ENCODE assay signal across 32 cellular contexts in the genomic region with DNA sequence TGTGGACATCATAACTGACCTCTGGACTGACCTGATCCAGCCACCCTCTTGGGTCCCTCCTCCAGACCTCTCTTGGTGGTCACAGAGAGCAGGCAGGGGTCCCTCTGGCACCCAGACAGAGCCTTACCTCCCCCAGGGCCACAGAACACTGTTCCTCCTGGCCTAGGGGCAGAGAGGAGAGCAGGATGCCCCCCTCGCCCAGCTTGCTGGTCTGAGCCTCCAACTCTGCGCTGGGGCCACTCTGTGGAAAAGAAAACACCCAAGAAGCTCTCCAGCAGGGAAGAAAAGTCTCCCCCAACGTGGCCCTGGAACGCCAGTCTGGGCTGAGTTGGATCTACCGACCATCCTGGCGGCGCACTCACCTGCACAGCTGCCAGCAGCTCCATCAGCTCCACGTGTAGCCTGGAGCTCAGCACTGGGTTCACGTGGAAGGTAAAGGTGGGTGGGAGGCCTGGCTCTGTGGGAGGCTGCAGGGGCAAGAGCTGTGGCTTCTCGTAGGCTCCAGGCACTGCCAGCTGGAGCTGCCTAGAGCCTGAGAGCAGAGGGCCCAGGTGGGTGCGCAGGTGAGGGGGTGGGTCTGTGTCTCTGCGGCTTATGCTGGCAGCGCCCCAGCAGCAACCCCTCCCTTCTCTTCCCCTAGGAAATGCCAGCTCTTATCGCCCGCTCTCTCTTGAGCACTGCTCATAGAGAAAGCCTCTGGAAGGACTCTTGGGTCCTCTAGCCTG. TPM values are rescaled to one million over a fixed set of nuclear protein-coding genes. Genes with fewer than 3 reads are reported as not detected.
A peak's percentile ranks its signal among the peaks of the same experiment; 100 is the strongest.
DNase-seq lines count a peak whose midpoint lies in the region; ATAC-seq and TF ChIP-seq lines count a peak whose summit lies in the region.
"Had no signal": no experiment of that assay in that cellular context is flagged by ENCODE, and none has a peak within 500 bp of the region (broad histone marks: within the 10 kb centered on the region; RNA-seq: fewer than 3 reads in every experiment).

No MANE protein-coding gene starts in this region.

- TF ChIP-seq CTCF in dorsolateral prefrontal cortex (IDR thresholded peaks at IDR 0.05 in 54 of 56, conservative IDR thresholded peaks at IDR 0.05 in 2 of 56; ENCODE audit: low read depth in 1 of 56, partially characterized antibody in 56 of 56), result no peak

- intact Hi-C loops in cardiac septum (cut with DNase I), result no loop called here
- intact Hi-C loops in left cardiac atrium (cut with DNase I), result no loop called here
- intact Hi-C loops in dorsolateral prefrontal cortex (cut with DNase I), result no loop called here

- H3K27me3 ChIP-seq in dorsolateral prefrontal cortex, result no peaks in the 10 kb centered on the region
- H3K27me3 ChIP-seq: transverse colon had no signal

- no peak overlapping the region for H3K4me3 ChIP-seq in dorsolateral prefrontal cortex
- H3K4me3 ChIP-seq: esophagus muscularis mucosa, left ventricle myocardium inferior, SK-N-MC, skin epidermis, transverse colon had no signal

- H3K27ac ChIP-seq in dorsolateral prefrontal cortex, result no peak overlapping the region
- H3K27ac ChIP-seq: esophagus muscularis mucosa, SK-N-MC, transverse colon had no signal

- DNase-seq in cardiac septum (ENCODE audit: low spot score) (peak; percentile 43), left cardiac atrium (no peak), dorsolateral prefrontal cortex (peak in 6 of 10 donors; percentile 12 to 32 (median 21)), mesenteric fat pad (ENCODE audit: low spot score) (peak; percentile 69), SK-N-DZ (ENCODE audit: low spot score) (no peak), NCI-H2081 (lab: John Stamatoyannopoulos, UW) (no peak), Ammon's horn (ENCODE audit: low spot score) (no peak)
- DNase-seq: activated CD4-positive, CD25-positive, alpha-beta regulatory T cell; activated CD8-positive, alpha-beta memory T cell treated with anti-CD3 and anti-CD28 coated beads, Interleukin-2, amount 10 ng/mL, durations not matched to agents 7 days and 5 days; activated naive CD4-positive, alpha-beta T cell treated with Interleukin-2 at 50 U/mL for 16 hours; activated T-cell treated with anti-CD3 and anti-CD28 coated beads, Interleukin-2, amount 50 U/mL, for 48 hours; amygdala; C1 segment of cervical spinal cord; Calu3; foreskin melanocyte; hippocampal formation; Kasumi-1; left ventricle myocardium inferior; midbrain; naive thymus-derived CD4-positive, alpha-beta T cell; NCI-H1694; NCI-H2227 treated with DMSO at 0.1 percent for 48 hours; NCI-H526 treated with DMSO at 0.1 percent for 48 hours; occipital lobe; stimulated activated CD8-positive, alpha-beta memory T cell treated with anti-CD3 and anti-CD28 coated beads, Interleukin-4, amount 100 ng/mL, for 48 hours; transverse colon had no signal

- no peak for ATAC-seq in left cardiac atrium
- ATAC-seq: activated CD8-positive, alpha-beta memory T cell treated with anti-CD3 and anti-CD28 coated beads, Interleukin-2, amount 10 ng/mL, durations not matched to agents 7 days and 5 days; naive thymus-derived CD4-positive, alpha-beta T cell had no signal

RNA-seq across cellular contexts. Expression of a gene that starts 6.0 kb away (rescaled TPM):
- total RNA-seq in cardiac septum, result 0.48 TPM
- total RNA-seq in left cardiac atrium, result 1 to 10 TPM in 1 of 2 donors, not detected in 1; 1.5 TPM
- under 1 TPM in 2 of 120 experiments, not detected in 118; 0.10 to 0.31 TPM for total RNA-seq in dorsolateral prefrontal cortex
- not detected for total RNA-seq in mesenteric fat pad
- not detected in 2 replicates for polyA plus RNA-seq in SK-N-DZ (2014; cell fraction: cytosol; rRNA removed)
- polyA plus RNA-seq in SK-N-DZ (2014; cell fraction: nucleus; rRNA removed), result not detected in 2 replicates
- total RNA-seq: activated CD8-positive, alpha-beta memory T cell treated with anti-CD3 and anti-CD28 coated beads, Interleukin-2, amount 10 ng/mL, durations not matched to agents 7 days and 5 days; Daoy; naive thymus-derived CD4-positive, alpha-beta T cell; occipital lobe; T-helper 1 cell treated with Interleukin-12 subunit alpha and Interleukin-12 subunit beta and Interleukin-4 antibody, amounts not matched to agents 30 ng/mL and 1 ng/mL, for 36 hours had no signal
- polyA plus RNA-seq: naive thymus-derived CD4-positive, alpha-beta T cell had no signal

RNA-seq across cellular contexts. Expression of a gene that starts 56.0 kb away (rescaled TPM):
- not detected for total RNA-seq in cardiac septum
- total RNA-seq in left cardiac atrium, result not detected
- 1 to 10 TPM in 3 of 120 experiments, under 1 TPM in 97, not detected in 20; 0.07 to 1.4 (median 0.32) TPM for total RNA-seq in dorsolateral prefrontal cortex
- not detected for total RNA-seq in mesenteric fat pad
- not detected in 2 replicates for polyA plus RNA-seq in SK-N-DZ (2014; cell fraction: cytosol; rRNA removed)
- polyA plus RNA-seq in SK-N-DZ (2014; cell fraction: nucleus; rRNA removed), result not detected in 2 replicates
- total RNA-seq: activated CD8-positive, alpha-beta memory T cell treated with anti-CD3 and anti-CD28 coated beads, Interleukin-2, amount 10 ng/mL, durations not matched to agents 7 days and 5 days; Calu3; Daoy; esophagus muscularis mucosa; left ventricle myocardium inferior; naive thymus-derived CD4-positive, alpha-beta T cell; occipital lobe; renal cortical epithelial cell; T-helper 1 cell treated with Interleukin-12 subunit alpha and Interleukin-12 subunit beta and Interleukin-4 antibody, amounts not matched to agents 30 ng/mL and 1 ng/mL, for 36 hours had no signal
- polyA plus RNA-seq: naive thymus-derived CD4-positive, alpha-beta T cell had no signal

RNA-seq across cellular contexts. Expression of a gene that starts 57.7 kb away (rescaled TPM):
- total RNA-seq in cardiac septum (49.3 TPM), left cardiac atrium (10 to 100 TPM; 39.1 to 39.2 TPM), dorsolateral prefrontal cortex (100 to 1,000 TPM in 58 of 120 experiments, 10 to 100 TPM in 62; 73.5 to 127 (median 99.5) TPM), mesenteric fat pad (57.3 TPM)
- 31.6 and 42.7 TPM in 2 replicates for polyA plus RNA-seq in SK-N-DZ (2014; cell fraction: cytosol; rRNA removed)
- 126 and 145 TPM in 2 replicates for polyA plus RNA-seq in SK-N-DZ (2014; cell fraction: nucleus; rRNA removed)

Comparison
In these comparisons a context has a peak if more than half of its experiments do, and no peak if none do; other contexts are left out.
1. DNase-seq: peak in cardiac septum (single experiment), dorsolateral prefrontal cortex (6 of 10) and mesenteric fat pad (single experiment); none in left cardiac atrium (single experiment), SK-N-DZ (single experiment), NCI-H2081 (0 of 2) and Ammon's horn (single experiment).